22 cellular contexts compared by ENCODE assay signal in the genomic region with DNA sequence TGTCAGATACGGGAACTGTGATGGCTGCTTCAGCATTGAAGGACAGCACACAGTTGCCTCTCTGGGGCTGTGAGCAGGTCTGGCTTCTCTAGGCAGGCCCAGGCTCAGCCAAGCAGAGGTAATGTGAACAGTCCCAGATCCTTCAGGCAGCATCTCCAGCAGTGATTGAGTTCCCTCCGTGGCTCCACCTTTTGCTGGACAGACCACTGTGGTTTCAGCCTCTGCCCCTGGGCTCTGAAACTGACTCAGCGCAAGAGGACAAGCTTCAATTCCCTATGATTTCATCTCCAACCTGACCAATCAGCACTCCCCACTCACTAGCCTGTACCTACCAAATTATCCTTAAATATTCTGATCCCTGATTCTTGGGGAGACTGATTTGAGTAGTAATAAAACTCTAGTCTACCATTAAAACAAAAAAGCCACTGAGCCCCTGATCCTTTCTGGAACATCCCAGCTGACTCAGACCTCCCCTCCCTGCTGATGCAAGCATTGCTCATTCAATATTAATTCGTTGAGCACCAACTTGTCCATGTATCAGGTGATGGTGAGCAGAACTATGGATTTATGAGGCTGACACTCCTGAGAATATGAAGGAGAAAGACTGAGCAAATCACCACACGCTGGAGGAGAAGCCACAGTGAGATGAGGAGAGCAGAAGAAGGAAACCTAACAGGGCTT. TPM values are rescaled to one million over a fixed set of nuclear protein-coding genes. Genes with fewer than 3 reads are reported as not detected.
DNase-seq lines count a peak whose midpoint lies in the region; ATAC-seq, FAIRE-seq and TF ChIP-seq lines count a peak whose summit lies in the region.
"Had no signal": no experiment of that assay in that cellular context is flagged by ENCODE, and none has a peak within 500 bp of the region (broad histone marks: within the 10 kb centered on the region; RNA-seq: fewer than 3 reads in every experiment).

No MANE protein-coding gene starts in this region.

- H3K4me1 Mint-ChIP-seq in T-helper 17 cell, result peaks cover 3% of the 10 kb centered on the region
- H3K4me1 Mint-ChIP-seq: CD14-positive monocyte had no signal

- H3K27ac ChIP-seq in foreskin keratinocyte, result peak overlapping the region; percentile 82
- H3K27ac ChIP-seq: KMS-11, SK-N-MC had no signal

- H3K36me3 ChIP-seq in MG63, result no peaks in the 10 kb centered on the region

- no peak overlapping the region for H3K4me3 ChIP-seq in MG63
- H3K4me3 ChIP-seq: SK-N-MC had no signal

- H3K27me3 ChIP-seq in MG63 (peaks cover 5% of the 10 kb centered on the region), foreskin keratinocyte (peaks cover 6% of the 10 kb centered on the region)

- H3K27ac Mint-ChIP-seq in T-helper 17 cell, result peak overlapping the region; percentile 42
- H3K27ac Mint-ChIP-seq: CD14-positive monocyte, T-cell had no signal

- no peak for TF ChIP-seq POLR2A in H54 (IDR thresholded peaks at IDR 0.05; ENCODE audit: low read depth, low read length)

- H3K9me3 ChIP-seq in MG63 (no peaks in the 10 kb centered on the region), T-helper 17 cell (ENCODE audit: control insufficient read depth, low read length, poor library complexity, severe bottlenecking) (no peaks in the 10 kb centered on the region)

- no peak for TF ChIP-seq CTCF in foreskin keratinocyte (conservative IDR thresholded peaks at IDR 0.05)

- H3K4me3 Mint-ChIP-seq in T-helper 17 cell, result no peak overlapping the region
- H3K4me3 Mint-ChIP-seq: T-cell had no signal

- H3K36me3 Mint-ChIP-seq in T-helper 17 cell (ENCODE audit: low read depth), result peaks cover 3% of the 10 kb centered on the region
- H3K36me3 Mint-ChIP-seq: CD14-positive monocyte, T-cell had no signal

- no peak for FAIRE-seq in H54 (lab: Jason Lieb, UNC)
- FAIRE-seq: HepG2 had no signal

- peaks cover 85% of the 10 kb centered on the region for H3K27me3 Mint-ChIP-seq in T-helper 17 cell

- ATAC-seq in T-helper 17 cell, result no peak
- peak; percentile 91 for ATAC-seq in foreskin keratinocyte
- ATAC-seq in GM18867 (IDR thresholded peaks at IDR 0.05; ENCODE audit: unreplicated experiment), result no peak
- ATAC-seq: HepG2, T-cell had no signal

- DNase-seq in H54 (ENCODE audit: insufficient read length, low spot score) (peak; percentile 10), MG63 (peak; percentile 34), T-helper 17 cell (no peak), foreskin keratinocyte (peak; percentile 83 to 94), KBM-7 (no peak), NCI-H510A (lab: John Stamatoyannopoulos, UW) (no peak)
- no peak for DNase-seq in activated CD8-positive, alpha-beta memory T cell treated with anti-CD3 and anti-CD28 coated beads, Interleukin-2, amount 50 U/mL, for 48 hours
- DNase-seq: EL; MM.1S; NCI-H1105; NCI-H1694; NCI-H226; NCI-H69; NK-92 treated with Interleukin-12 subunit alpha and Interleukin-12 subunit beta, amount 100 ng/mL, for 24 hours; OCI-M1; Right ventricle myocardium superior; T-cell had no signal

- H3K4me1 ChIP-seq in foreskin keratinocyte, result peaks cover 17% of the 10 kb centered on the region

- in situ Hi-C loops in KBM-7 (cut with MboI; ENCODE audit: low pct_unique_long_range_greater_than_20kb, low sequenced_read_pairs), result no loop called here

RNA-seq across cellular contexts. Expression of gene GSX1, which starts 16.7 kb away (rescaled TPM):
- total RNA-seq in MG63 (2014; rRNA removed; shearing (Covaris generic); ENCODE audit: low replicate concordance), result not detected in 2 replicates
- not detected for total RNA-seq in T-helper 17 cell
- not detected in 2 replicates for total RNA-seq in foreskin keratinocyte
- polyA plus RNA-seq in foreskin keratinocyte, result not detected in 2 replicates
- total RNA-seq: HepG2, Right ventricle myocardium superior, T-cell had no signal
- polyA plus RNA-seq: CD14-positive monocyte, HepG2 had no signal

Comparison
In these comparisons a context has a peak if more than half of its experiments do, and no peak if none do; other contexts are left out.
1. DNase-seq: peak in H54 (single experiment), MG63 (single experiment) and foreskin keratinocyte (2 of 2); none in T-helper 17 cell (0 of 3), KBM-7 (single experiment), NCI-H510A (single experiment) and activated CD8-positive, alpha-beta memory T cell treated with anti-CD3 and anti-CD28 coated beads, Interleukin-2, amount 50 U/mL, for 48 hours (single experiment).